ENCODE assay signal across 24 cellular contexts in genomic region chr15:70114226-70114625, GRCh38. TPM values are rescaled to one million over a fixed set of nuclear protein-coding genes. Genes with fewer than 3 reads are reported as not detected.
DNase-seq lines count a peak whose midpoint lies in the region; ATAC-seq, FAIRE-seq and TF ChIP-seq lines count a peak whose summit lies in the region.
"Had no signal": no experiment of that assay in that cellular context is flagged by ENCODE, and none has a peak within 500 bp of the region (broad histone marks: within the 10 kb centered on the region; RNA-seq: fewer than 3 reads in every experiment).

No MANE protein-coding gene starts in this region.

- TF ChIP-seq CTCF in H1 (IDR thresholded peaks at IDR 0.05; ENCODE audit: control extremely low read depth in 1 of 3, insufficient read depth in 1 of 3, low read depth in 1 of 3, low read length in 3 of 3) (no peak), nephron (IDR thresholded peaks at IDR 0.05; ENCODE audit: unreplicated experiment in 3 of 3) (no peak)

- peak overlapping the region; percentile 25; the same call in 1 of the 2 replicates for H2BK15ac ChIP-seq in H1 (ENCODE audit: low read length)

- H3K18ac ChIP-seq in H1 (ENCODE audit: extremely low read depth, low read length) = peak overlapping the region; percentile 53; the same call in 1 of the 2 replicates

- H3K27ac Mint-ChIP-seq in stimulated activated naive CD8-positive, alpha-beta T cell treated with anti-CD3 and anti-CD28 coated beads, Interleukin-15, Interleukin-2, amounts not matched to agents 100 ng/mL and 50 ng/mL, for 24 hours = peak overlapping the region; percentile 33
- no peak overlapping the region for H3K27ac Mint-ChIP-seq in stimulated activated naive CD8-positive, alpha-beta T cell treated with anti-CD3 and anti-CD28 coated beads, Interleukin-15, amount 100 ng/mL, for 72 hours
- peak overlapping the region in 2 of 3 experiments; percentile 1 to 4 for H3K27ac Mint-ChIP-seq in nephron
- peak overlapping the region; percentile 15 for H3K27ac Mint-ChIP-seq in stimulated activated naive B cell treated with anti-CD40 and anti-IgM and Interleukin-4, amounts not matched to agents 10 μg/mL and 1 μg/mL and 100 μg/mL, for 72 hours
- H3K27ac Mint-ChIP-seq: B cell; CD4-positive, CD25-positive, alpha-beta regulatory T cell; HFFc6 had no signal

- H3K23ac ChIP-seq in H1 (ENCODE audit: insufficient read length) = no peak overlapping the region

- FAIRE-seq in H1 (lab: Jason Lieb, UNC) = no peak
- FAIRE-seq: GM12891, GM18507, H54, K562 had no signal

- H2BK12ac ChIP-seq in H1 (ENCODE audit: low read depth, low read length) = no peak overlapping the region

- no peak for ATAC-seq in stimulated activated naive CD8-positive, alpha-beta T cell treated with anti-CD3 and anti-CD28 coated beads, Interleukin-15, amount 100 ng/mL, for 72 hours
- ATAC-seq in stimulated activated naive B cell treated with anti-CD40 and anti-IgM and Interleukin-4, amounts not matched to agents 10 μg/mL and 1 μg/mL and 100 μg/mL, for 72 hours (replicated peaks) = no peak
- ATAC-seq: K562, Panc1 had no signal

- H3K4me3 Mint-ChIP-seq in stimulated activated naive CD8-positive, alpha-beta T cell treated with anti-CD3 and anti-CD28 coated beads, Interleukin-15, Interleukin-2, amounts not matched to agents 100 ng/mL and 50 ng/mL, for 24 hours = no peak overlapping the region
- no peak overlapping the region for H3K4me3 Mint-ChIP-seq in stimulated activated naive CD8-positive, alpha-beta T cell treated with anti-CD3 and anti-CD28 coated beads, Interleukin-15, amount 100 ng/mL, for 72 hours
- peak overlapping the region in 1 of 3 experiments; percentile 1 for H3K4me3 Mint-ChIP-seq in nephron
- peak overlapping the region in 1 of 2 donors; percentile 0 for H3K4me3 Mint-ChIP-seq in stimulated activated naive B cell treated with anti-CD40 and anti-IgM and Interleukin-4, amounts not matched to agents 10 μg/mL and 1 μg/mL and 100 μg/mL, for 72 hours
- H3K4me3 Mint-ChIP-seq: B cell; CD4-positive, CD25-positive, alpha-beta regulatory T cell; HFFc6 had no signal

- WGBS in H1 (ENCODE audit: extremely low coverage in 1 of 2, insufficient coverage in 1 of 2, insufficient read length in 1 of 2, insufficient replicate concordance in 2 of 2, low coverage in 1 of 2, low lambda C conversion rate in 2 of 2, missing lambda C conversion rate in 1 of 2), 2 experiments = 71% methylated on average over 3 of the region's 3 CpGs; no CpG with 5 or more reads in 1 of the 2 experiments

- peaks cover 19% of the 10 kb centered on the region for H3K27me3 Mint-ChIP-seq in stimulated activated naive CD8-positive, alpha-beta T cell treated with anti-CD3 and anti-CD28 coated beads, Interleukin-15, Interleukin-2, amounts not matched to agents 100 ng/mL and 50 ng/mL, for 24 hours
- H3K27me3 Mint-ChIP-seq in stimulated activated naive CD8-positive, alpha-beta T cell treated with anti-CD3 and anti-CD28 coated beads, Interleukin-15, amount 100 ng/mL, for 72 hours = peaks cover 10% of the 10 kb centered on the region
- peaks cover 57% of the 10 kb centered on the region for H3K27me3 Mint-ChIP-seq in nephron (ENCODE audit: low read depth)
- H3K27me3 Mint-ChIP-seq in stimulated activated naive B cell treated with anti-CD40 and anti-IgM and Interleukin-4, amounts not matched to agents 10 μg/mL and 1 μg/mL and 100 μg/mL, for 72 hours = peaks cover 40 to 49% of the 10 kb centered on the region in 2 donors

- no peak overlapping the region for H3K27ac ChIP-seq in H1 (ENCODE audit: low read depth, low read length)
- H3K27ac ChIP-seq: 22Rv1 had no signal

- H3K9ac ChIP-seq in H1 (replicated peaks in 1 of 4; ENCODE audit: extremely low read depth in 1 of 4, low read depth in 3 of 4, low read length in 3 of 4) = no peak overlapping the region; a peak in 1 of 7 replicates

- H2AFZ ChIP-seq in H1 (ENCODE audit: low read length) = peak overlapping the region; percentile 79; the same call in 1 of the 2 replicates

- no peaks in the 10 kb centered on the region for H3K36me3 ChIP-seq in H1 (ENCODE audit: control insufficient read depth in 2 of 4, insufficient read depth in 4 of 4, low read length in 3 of 4)

- no peak overlapping the region for H3K4me2 ChIP-seq in H1 (ENCODE audit: insufficient read depth in 1 of 2, low read depth in 2 of 2, low read length in 2 of 2)

- no peaks in the 10 kb centered on the region for H3K79me2 ChIP-seq in H1 (ENCODE audit: control insufficient read depth in 1 of 2, insufficient read depth in 2 of 2, low read length in 2 of 2)

- H4K8ac ChIP-seq in H1 (ENCODE audit: extremely low read depth, insufficient read depth, low read length) = no peak overlapping the region

- no peak overlapping the region for H3K4ac ChIP-seq in H1 (replicated peaks; ENCODE audit: insufficient read length, low read depth, low read length)

- CTCF ChIA-PET in H1 (lab: Charles Lee; ENCODE audit: partially characterized antibody) = interaction anchor here (0.8 to 1.0 kb wide), 2 partner anchors 9 to 20 kb away, joined by 3 read pairs; no protein-coding TSS in a partner anchor

- no peak overlapping the region for H4K91ac ChIP-seq in H1 (replicated peaks; ENCODE audit: insufficient read length, low read length)

- no peak overlapping the region for H4K5ac ChIP-seq in H1 (ENCODE audit: insufficient read length, low read depth, low read length)

- no peak overlapping the region for H2AK5ac ChIP-seq in H1 (ENCODE audit: low read depth, low read length)

- no peaks in the 10 kb centered on the region for H3K9me3 Mint-ChIP-seq in stimulated activated naive CD8-positive, alpha-beta T cell treated with anti-CD3 and anti-CD28 coated beads, Interleukin-15, Interleukin-2, amounts not matched to agents 100 ng/mL and 50 ng/mL, for 24 hours
- no peaks in the 10 kb centered on the region for H3K9me3 Mint-ChIP-seq in stimulated activated naive CD8-positive, alpha-beta T cell treated with anti-CD3 and anti-CD28 coated beads, Interleukin-15, amount 100 ng/mL, for 72 hours
- H3K9me3 Mint-ChIP-seq in nephron = no peaks in the 10 kb centered on the region
- H3K9me3 Mint-ChIP-seq in stimulated activated naive B cell treated with anti-CD40 and anti-IgM and Interleukin-4, amounts not matched to agents 10 μg/mL and 1 μg/mL and 100 μg/mL, for 72 hours = no peaks in the 10 kb centered on the region
- H3K9me3 Mint-ChIP-seq: CD4-positive, CD25-positive, alpha-beta regulatory T cell; HFFc6 had no signal

- TF ChIP-seq EP300 in H1 (IDR thresholded peaks at IDR 0.05; ENCODE audit: borderline replicate concordance in 1 of 2, low read depth in 2 of 2, low read length in 2 of 2) = no peak

- no peak overlapping the region for H2BK5ac ChIP-seq in H1 (ENCODE audit: low read depth, low read length)

- no peaks in the 10 kb centered on the region for H3K9me3 ChIP-seq in H1 (ENCODE audit: insufficient read depth in 2 of 2, low read depth in 1 of 2, low read length in 1 of 2)

- TF ChIP-seq POLR2A in H1 (IDR thresholded peaks at IDR 0.05; ENCODE audit: control extremely low read depth in 1 of 2, low read depth in 2 of 2, low read length in 2 of 2) = no peak

- H2BK120ac ChIP-seq in H1 (replicated peaks; ENCODE audit: low read depth, low read length) = no peak overlapping the region

- no peak overlapping the region for H2BK20ac ChIP-seq in H1 (ENCODE audit: low read length)

- POLR2A ChIA-PET in H1 (lab: Charles Lee; ENCODE audit: partially characterized antibody) = interaction anchor here (8.0 kb wide), 1 partner anchor 17 kb away, joined by 151 read pairs; the partner anchor contains the start of gene TLE3

- peaks cover 9% of the 10 kb centered on the region for H3K4me1 Mint-ChIP-seq in stimulated activated naive CD8-positive, alpha-beta T cell treated with anti-CD3 and anti-CD28 coated beads, Interleukin-15, Interleukin-2, amounts not matched to agents 100 ng/mL and 50 ng/mL, for 24 hours (ENCODE audit: low read depth)
- H3K4me1 Mint-ChIP-seq in stimulated activated naive CD8-positive, alpha-beta T cell treated with anti-CD3 and anti-CD28 coated beads, Interleukin-15, amount 100 ng/mL, for 72 hours = no peaks in the 10 kb centered on the region
- peaks cover 40% of the 10 kb centered on the region for H3K4me1 Mint-ChIP-seq in nephron
- H3K4me1 Mint-ChIP-seq in stimulated activated naive B cell treated with anti-CD40 and anti-IgM and Interleukin-4, amounts not matched to agents 10 μg/mL and 1 μg/mL and 100 μg/mL, for 72 hours = peaks cover 12 to 14% of the 10 kb centered on the region in 2 donors
- H3K4me1 Mint-ChIP-seq: CD4-positive, CD25-positive, alpha-beta regulatory T cell had no signal

- no peak for DNase-seq in stimulated activated naive CD8-positive, alpha-beta T cell treated with anti-CD3 and anti-CD28 coated beads, Interleukin-15, amount 100 ng/mL, for 72 hours
- DNase-seq in H1 (ENCODE audit: low read depth in 1 of 2, low spot score in 2 of 2) = no peak
- DNase-seq in stimulated activated naive B cell treated with anti-CD40 and anti-IgM and Interleukin-4, amounts not matched to agents 10 μg/mL and 1 μg/mL and 100 μg/mL, for 72 hours = no peak
- no peak for DNase-seq in DMS153 treated with DMSO at 0.1 percent for 48 hours (lab: John Stamatoyannopoulos, UW; ENCODE audit: unreplicated experiment)
- no peak for DNase-seq in NCI-H2171 treated with DMSO at 0.1 percent for 48 hours (lab: John Stamatoyannopoulos, UW)
- DNase-seq in activated CD4-positive, alpha-beta T cell treated with anti-CD3 and anti-CD28 coated beads for 4 hours = no peak
- DNase-seq: CD4-positive, CD25-positive, alpha-beta regulatory T cell; COR-L47; DMS 273 treated with DMSO at 0.1 percent for 48 hours; HFFc6; NCI-H1105; NCI-H1694; NCI-H2107; NCI-H2227 treated with DMSO at 0.1 percent for 48 hours; NCI-H524 treated with DMSO at 0.1 percent for 48 hours had no signal

- no peaks in the 10 kb centered on the region; the same call in 1 of the 2 replicates for H3K23me2 ChIP-seq in H1 (ENCODE audit: low read depth, low read length)

- H3K27me3 ChIP-seq in H1 (replicated peaks in 1 of 4; ENCODE audit: control insufficient read depth in 3 of 4, extremely low read depth in 1 of 4, insufficient read depth in 3 of 4, low read length in 3 of 4) = no peaks in the 10 kb centered on the region

- H3K79me1 ChIP-seq in H1 (ENCODE audit: low read depth, low read length) = no peaks in the 10 kb centered on the region

- H3K4me3 ChIP-seq in H1 (ENCODE audit: extremely low read depth in 1 of 4, insufficient read depth in 2 of 4, low read depth in 3 of 4, low read length in 4 of 4) = no peak overlapping the region
- H3K4me3 ChIP-seq: K562 had no signal

- H3K56ac ChIP-seq in H1 (replicated peaks; ENCODE audit: insufficient read length, low read depth, low read length) = no peak overlapping the region

- H3K14ac ChIP-seq in H1 (ENCODE audit: insufficient read length) = no peak overlapping the region

- H3K4me1 ChIP-seq in H1 (replicated peaks in 1 of 4; ENCODE audit: control insufficient read depth in 3 of 4, insufficient read depth in 4 of 4, low read length in 3 of 4) = peaks cover 7 to 13% (median 10%) of the 10 kb centered on the region in 4 experiments; a peak in 6 of 7 replicates

- no peaks in the 10 kb centered on the region for H4K20me1 ChIP-seq in H1 (replicated peaks in 1 of 2; ENCODE audit: control insufficient read depth in 1 of 2, insufficient read depth in 2 of 2, low read length in 2 of 2)

- no peaks in the 10 kb centered on the region for H3K36me3 Mint-ChIP-seq in stimulated activated naive CD8-positive, alpha-beta T cell treated with anti-CD3 and anti-CD28 coated beads, Interleukin-15, Interleukin-2, amounts not matched to agents 100 ng/mL and 50 ng/mL, for 24 hours (ENCODE audit: low read depth)
- no peaks in the 10 kb centered on the region for H3K36me3 Mint-ChIP-seq in nephron (ENCODE audit: low read depth)
- H3K36me3 Mint-ChIP-seq in stimulated activated naive B cell treated with anti-CD40 and anti-IgM and Interleukin-4, amounts not matched to agents 10 μg/mL and 1 μg/mL and 100 μg/mL, for 72 hours = no peaks in the 10 kb centered on the region
- H3K36me3 Mint-ChIP-seq: CD4-positive, CD25-positive, alpha-beta regulatory T cell had no signal

- TF ChIP-seq RAD21 in H1 (IDR thresholded peaks at IDR 0.05 in 1 of 2, conservative IDR thresholded peaks at IDR 0.05 in 1 of 2; ENCODE audit: low read depth in 2 of 2, low read length in 2 of 2) = no peak

RNA-seq across cellular contexts. Expression of gene TLE3, which starts 16.5 kb away (rescaled TPM):
- 61.2 and 67.5 TPM in 2 replicates for total RNA-seq in H1 (2021; fragmentation: NEBNext Ultra II Directional; extraction: Animal tissue kit (Norgen Biotek cat#: 25700))
- 25.1 and 50.3 TPM in 2 replicates for polyA plus RNA-seq in H1 (2011; rRNA removed)
- 33.9 TPM for polyA plus RNA-seq in H1 (2011; cell fraction: cytosol; rRNA removed)
- 74.7 TPM for polyA plus RNA-seq in H1 (2011; cell fraction: nucleus; rRNA removed)
- polyA plus RNA-seq in H1 (2012, experiment 1 of 2) = 51.9 to 54.9 TPM (median 54.2 TPM) in 4 replicates
- 50.8 TPM for polyA plus RNA-seq in H1 (2012, experiment 2 of 2)
- polyA plus RNA-seq in H1 (2013, experiment 1 of 2) = 27.6 TPM
- polyA plus RNA-seq in H1 (2013, experiment 2 of 2) = 25.2 TPM
- 68.7 and 75.5 TPM in 2 replicates for polyA minus RNA-seq in H1 (2011; rRNA and poly(A)+ RNA removed)
- 62.8 TPM for polyA minus RNA-seq in H1 (2011; cell fraction: cytosol; rRNA and poly(A)+ RNA removed)
- polyA minus RNA-seq in H1 (2011; cell fraction: nucleus; rRNA and poly(A)+ RNA removed) = 101 TPM

Comparison
In these comparisons a context has a peak if more than half of its experiments do, and no peak if none do; other contexts are left out.
1. H3K27ac Mint-ChIP-seq: peak in stimulated activated naive CD8-positive, alpha-beta T cell treated with anti-CD3 and anti-CD28 coated beads, Interleukin-15, Interleukin-2, amounts not matched to agents 100 ng/mL and 50 ng/mL, for 24 hours (single experiment), nephron (2 of 3) and stimulated activated naive B cell treated with anti-CD40 and anti-IgM and Interleukin-4, amounts not matched to agents 10 μg/mL and 1 μg/mL and 100 μg/mL, for 72 hours (single experiment); none in stimulated activated naive CD8-positive, alpha-beta T cell treated with anti-CD3 and anti-CD28 coated beads, Interleukin-15, amount 100 ng/mL, for 72 hours (0 of 2).